ENCODE assay signal across 14 cellular contexts in genomic region chr2:86825728-86826386, GRCh38. TPM values are rescaled to one million over a fixed set of nuclear protein-coding genes. Genes with fewer than 3 reads are reported as not detected.
DNase-seq lines count a peak whose midpoint lies in the region; ATAC-seq and TF ChIP-seq lines count a peak whose summit lies in the region.
"Had no signal": no experiment of that assay in that cellular context is flagged by ENCODE, and none has a peak within 500 bp of the region (broad histone marks: within the 10 kb centered on the region; RNA-seq: fewer than 3 reads in every experiment).

No MANE protein-coding gene starts in this region.

- H3K4me1 Mint-ChIP-seq in activated naive CD4-positive, alpha-beta T cell treated with anti-CD3 and anti-CD28 coated beads for 36 hours (ENCODE audit: low read depth), result peaks cover 14% of the 10 kb centered on the region
- H3K4me1 Mint-ChIP-seq in effector memory CD8-positive, alpha-beta T cell (ENCODE audit: low read depth in 2 of 2), result peaks cover 30 to 67% of the 10 kb centered on the region in 2 donors

- 70 to 79% (median 71%) methylated on average over 15 of the region's 15 CpGs for WGBS in stomach, 5 donors

- peak; percentile 68 for DNase-seq in activated naive CD4-positive, alpha-beta T cell treated with anti-CD3 and anti-CD28 coated beads for 36 hours
- DNase-seq in activated naive CD4-positive, alpha-beta T cell treated with Interleukin-2 at 50 U/mL for 16 hours, result no peak
- peak; percentile 81 for DNase-seq in activated CD8-positive, alpha-beta memory T cell treated with anti-CD3 and anti-CD28 coated beads for 24 hours
- DNase-seq in effector memory CD8-positive, alpha-beta T cell, result peak; percentile 72 to 84 (median 76)
- no peak for DNase-seq in stomach
- DNase-seq in NCI-H1694 treated with DMSO at 0.1 percent for 48 hours (lab: John Stamatoyannopoulos, UW), result no peak
- no peak for DNase-seq in effector CD4-positive, alpha-beta T cell
- DNase-seq in NCI-H187 treated with DMSO at 0.1 percent for 48 hours (lab: John Stamatoyannopoulos, UW), result no peak
- DNase-seq: DMS153, NCI-H345 had no signal

- H3K27me3 Mint-ChIP-seq in activated naive CD4-positive, alpha-beta T cell treated with anti-CD3 and anti-CD28 coated beads for 36 hours (ENCODE audit: low read depth), result peaks cover 10% of the 10 kb centered on the region
- no peaks in the 10 kb centered on the region for H3K27me3 Mint-ChIP-seq in effector memory CD8-positive, alpha-beta T cell

- TF ChIP-seq CTCF in stomach (IDR thresholded peaks at IDR 0.05), result no peak

- peak overlapping the region in 3 of 5 donors; percentile 19 to 40 (median 20) for H3K27ac ChIP-seq in stomach
- H3K27ac ChIP-seq: ascending aorta had no signal

- peaks cover 0 to 19% (median 5%) of the 10 kb centered on the region in 4 donors for H3K9me3 ChIP-seq in stomach

- intact Hi-C loops in activated naive CD4-positive, alpha-beta T cell treated with anti-CD3 and anti-CD28 coated beads for 36 hours (cut with micrococcal nuclease), result no loop called here
- intact Hi-C loops in stomach (cut with DNase I; ENCODE audit: low total_unique reads), result no loop called here

- H3K27me3 ChIP-seq in stomach, result peaks cover 0 to 14% (median 0%) of the 10 kb centered on the region in 3 donors
- H3K27me3 ChIP-seq: ascending aorta had no signal

- H3K36me3 Mint-ChIP-seq in activated naive CD4-positive, alpha-beta T cell treated with anti-CD3 and anti-CD28 coated beads for 36 hours (ENCODE audit: low read depth), result no peaks in the 10 kb centered on the region
- peaks cover 31% of the 10 kb centered on the region for H3K36me3 Mint-ChIP-seq in effector memory CD8-positive, alpha-beta T cell (ENCODE audit: insufficient read depth)

- H3K27ac Mint-ChIP-seq in activated naive CD4-positive, alpha-beta T cell treated with anti-CD3 and anti-CD28 coated beads for 36 hours, result peak overlapping the region; percentile 37
- peak overlapping the region; percentile 91 to 100 for H3K27ac Mint-ChIP-seq in effector memory CD8-positive, alpha-beta T cell

- peak overlapping the region in 1 of 4 donors; percentile 27 for H3K4me3 ChIP-seq in stomach
- H3K4me3 ChIP-seq: ascending aorta had no signal

- no peak for TF ChIP-seq EP300 in stomach (IDR thresholded peaks at IDR 0.05)

- H3K9me3 Mint-ChIP-seq in activated naive CD4-positive, alpha-beta T cell treated with anti-CD3 and anti-CD28 coated beads for 36 hours, result peaks cover 5% of the 10 kb centered on the region
- no peaks in the 10 kb centered on the region for H3K9me3 Mint-ChIP-seq in effector memory CD8-positive, alpha-beta T cell

- peak overlapping the region; percentile 66 for H3K4me3 Mint-ChIP-seq in activated naive CD4-positive, alpha-beta T cell treated with anti-CD3 and anti-CD28 coated beads for 36 hours
- H3K4me3 Mint-ChIP-seq in effector memory CD8-positive, alpha-beta T cell, result peak overlapping the region; percentile 67 to 86

- H3K4me1 ChIP-seq in stomach, result no peaks in the 10 kb centered on the region
- H3K4me1 ChIP-seq: ascending aorta had no signal

- CTCF ChIA-PET in activated naive CD4-positive, alpha-beta T cell treated with anti-CD3 and anti-CD28 coated beads for 36 hours (lab: Charles Lee), result interaction anchor here (0.9 to 1.0 kb wide), 2 partner anchors 12 to 18 kb away, joined by 3 to 4 read pairs; no protein-coding TSS in a partner anchor

- TF ChIP-seq POLR2A in stomach (IDR thresholded peaks at IDR 0.05), result no peak

- no peaks in the 10 kb centered on the region for H3K36me3 ChIP-seq in stomach
- H3K36me3 ChIP-seq: ascending aorta had no signal

- peak; percentile 88 for ATAC-seq in effector memory CD8-positive, alpha-beta T cell (replicated peaks)

RNA-seq across cellular contexts. Expression of gene CD8A, which starts 35.1 kb away (rescaled TPM):
- 1 to 10 TPM; 1.3 to 1.4 TPM for total RNA-seq in activated naive CD4-positive, alpha-beta T cell treated with anti-CD3 and anti-CD28 coated beads for 36 hours
- 10 to 100 TPM in 1 of 5 donors, 1 to 10 TPM in 2, not detected in 2; 1.3 to 24.9 (median 6.2) TPM for total RNA-seq in stomach
- polyA plus RNA-seq in stomach, result 10 to 100 TPM in 1 of 3 donors, 1 to 10 TPM in 2; 1.2 to 13.1 (median 1.3) TPM
- total RNA-seq: MCF 10A, OCI-LY7, osteoblast had no signal

RNA-seq across cellular contexts. Expression of gene CD8B, which starts 35.8 kb away (rescaled TPM):
- total RNA-seq in activated naive CD4-positive, alpha-beta T cell treated with anti-CD3 and anti-CD28 coated beads for 36 hours, result 1 to 10 TPM in 1 of 2 experiments, under 1 TPM in 1; 0.94 to 1.7 TPM
- total RNA-seq in stomach, result 10 to 100 TPM in 1 of 5 donors, 1 to 10 TPM in 2, not detected in 2; 2.2 to 14.0 (median 3.3) TPM
- polyA plus RNA-seq in stomach, result 1 to 10 TPM in 1 of 3 donors, under 1 TPM in 2; 0.68 to 9.3 (median 0.78) TPM
- total RNA-seq: ascending aorta, MCF 10A, OCI-LY7, osteoblast had no signal

Comparison
In these comparisons a context has a peak if more than half of its experiments do, and no peak if none do; other contexts are left out.
1. DNase-seq: peak in activated naive CD4-positive, alpha-beta T cell treated with anti-CD3 and anti-CD28 coated beads for 36 hours (single experiment), activated CD8-positive, alpha-beta memory T cell treated with anti-CD3 and anti-CD28 coated beads for 24 hours (single experiment) and effector memory CD8-positive, alpha-beta T cell (3 of 3); none in activated naive CD4-positive, alpha-beta T cell treated with Interleukin-2 at 50 U/mL for 16 hours (single experiment), stomach (single experiment), NCI-H1694 treated with DMSO at 0.1 percent for 48 hours (single experiment), effector CD4-positive, alpha-beta T cell (single experiment) and NCI-H187 treated with DMSO at 0.1 percent for 48 hours (single experiment).